Comparison of ENCODE assay signal across 4 cellular contexts in genomic region chr17:76611080-76611746, GRCh38. TPM values are rescaled to one million over a fixed set of nuclear protein-coding genes. Genes with fewer than 3 reads are reported as not detected.
"Had no signal": no experiment of that assay in that cellular context is flagged by ENCODE, and none has a peak within 500 bp of the region (broad histone marks: within the 10 kb centered on the region; RNA-seq: fewer than 3 reads in every experiment).

No MANE protein-coding gene starts in this region.

RNA-seq across cellular contexts. Expression of gene ST6GALNAC2, which starts 25.6 kb away (rescaled TPM):
- total RNA-seq: activated B cell treated with CpG ODN at 0.5 μM for 24 hours; activated naive CD4-positive, alpha-beta T cell treated with anti-CD3 and anti-CD28 coated beads, Interleukin-2, amount 50 U/mL, for 72 hours; activated T-helper 1 cell treated with anti-CD3 and anti-CD28 coated beads, Interleukin-12 subunit alpha, Interleukin-12 subunit beta, Interleukin-2, Interleukin-4 antibody, amounts not matched to agents 30 ng/mL and 10 ng/mL and 1 ng/mL, durations not matched to agents 14 hours and 24 hours and 36 hours; lung microvascular endothelial cell had no signal

RNA-seq across cellular contexts. Expression of gene ST6GALNAC1, which starts 32.3 kb away (rescaled TPM):
- total RNA-seq: activated B cell treated with CpG ODN at 0.5 μM for 24 hours, lung microvascular endothelial cell had no signal
